In the genomic region with DNA sequence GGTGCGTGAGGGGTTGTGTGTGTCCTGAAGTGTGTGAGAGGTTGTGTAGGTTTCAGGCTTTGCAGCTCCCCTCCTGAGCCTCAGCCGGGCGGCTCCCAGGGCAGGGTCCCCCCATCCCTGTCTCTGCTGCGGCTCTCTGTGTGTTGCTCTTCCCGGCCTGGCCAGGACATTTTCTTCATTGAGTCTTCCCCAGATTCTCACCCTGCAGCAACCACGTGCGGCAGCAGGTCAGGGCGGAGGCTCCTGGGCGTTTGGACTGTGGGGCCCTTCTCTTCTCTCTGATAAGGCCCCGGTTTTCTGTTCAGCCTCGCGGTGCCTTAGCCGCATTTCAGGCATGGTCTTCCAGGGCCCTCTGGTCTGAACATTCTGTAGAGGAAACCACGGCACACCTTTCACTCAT, we compare ENCODE assay signal across 20 cellular contexts. TPM values are rescaled to one million over a fixed set of nuclear protein-coding genes. Genes with fewer than 3 reads are reported as not detected.
A peak's percentile ranks its signal among the peaks of the same experiment; 100 is the strongest.
DNase-seq lines count a peak whose midpoint lies in the region; FAIRE-seq and TF ChIP-seq lines count a peak whose summit lies in the region.
"Had no signal": no experiment of that assay in that cellular context is flagged by ENCODE, and none has a peak within 500 bp of the region (broad histone marks: within the 10 kb centered on the region; RNA-seq: fewer than 3 reads in every experiment).

No MANE protein-coding gene starts in this region.

- POLR2A ChIA-PET in Caco-2 (lab: Charles Lee) = no interaction called here

- peaks cover 18% of the 10 kb centered on the region for H3K4me1 ChIP-seq in Caco-2
- no peaks in the 10 kb centered on the region for H3K4me1 ChIP-seq in neuronal stem cell (ENCODE audit: control insufficient read depth in 2 of 2, insufficient read depth in 1 of 2, low read depth in 1 of 2, low read length in 2 of 2)

- H3K4me3 Mint-ChIP-seq in Caco-2 (ENCODE audit: unreplicated experiment) (no peak overlapping the region), immature natural killer cell (no peak overlapping the region)
- H3K4me3 Mint-ChIP-seq: CD4-positive, alpha-beta memory T cell had no signal

- H3K23ac ChIP-seq in neuronal stem cell (ENCODE audit: low read depth, low read length, poor library complexity) = no peak overlapping the region

- H3K9me3 Mint-ChIP-seq in Caco-2 (ENCODE audit: unreplicated experiment) (no peaks in the 10 kb centered on the region), immature natural killer cell (no peaks in the 10 kb centered on the region)
- H3K9me3 Mint-ChIP-seq: CD4-positive, alpha-beta memory T cell had no signal

- no peak overlapping the region for H4K91ac ChIP-seq in neuronal stem cell (ENCODE audit: low read depth, low read length, poor library complexity)

- no peaks in the 10 kb centered on the region for H3K9me3 ChIP-seq in Caco-2
- no peaks in the 10 kb centered on the region for H3K9me3 ChIP-seq in neuronal stem cell (replicated peaks in 1 of 2; ENCODE audit: control insufficient read depth in 2 of 2, insufficient read depth in 1 of 2, low read depth in 1 of 2, low read length in 2 of 2)

- H3K4ac ChIP-seq in neuronal stem cell (ENCODE audit: low read length) = no peak overlapping the region

- H3K4me2 ChIP-seq in neuronal stem cell (ENCODE audit: insufficient read depth, low read length, poor library complexity, severe bottlenecking) = no peak overlapping the region

- H3K14ac ChIP-seq in neuronal stem cell (ENCODE audit: low read length) = no peak overlapping the region

- in situ Hi-C loops in brain microvascular endothelial cell (cut with HindIII; ENCODE audit: low pct_ligation_motif_present, low sequenced_read_pairs) = no loop called here

- no peak overlapping the region for H4K8ac ChIP-seq in neuronal stem cell (ENCODE audit: low read depth, low read length)

- H2BK120ac ChIP-seq in neuronal stem cell (ENCODE audit: low read depth, low read length) = no peak overlapping the region

- H3K4me3 ChIP-seq in Caco-2 (ENCODE audit: low read depth, low read length) (no peak overlapping the region), coronary artery (no peak overlapping the region), neuronal stem cell (ENCODE audit: low read length in 2 of 2) (no peak overlapping the region), brain microvascular endothelial cell (ENCODE audit: low read depth, low read length) (no peak overlapping the region)

- H3K36me3 Mint-ChIP-seq in Caco-2 (ENCODE audit: insufficient read depth, unreplicated experiment) = no peaks in the 10 kb centered on the region
- H3K36me3 Mint-ChIP-seq in immature natural killer cell = peaks cover 0 to 3% (median 0%) of the 10 kb centered on the region in 3 donors
- H3K36me3 Mint-ChIP-seq: CD4-positive, alpha-beta memory T cell had no signal

- CTCF ChIA-PET in Caco-2 (lab: Charles Lee) = interaction anchor here (1.0 kb wide), 2 partner anchors 14 to 18 kb away, joined by 3 to 7 read pairs; no protein-coding TSS in a partner anchor

- no peak overlapping the region for H2AFZ ChIP-seq in neuronal stem cell (ENCODE audit: low read length)

- BruUV-seq in Caco-2 (replicated peaks; lab: Mats Ljungman, UMichigan) = no TSS peak

- H3K27me3 ChIP-seq in Caco-2 (replicated peaks; ENCODE audit: control insufficient read depth, insufficient read depth, low read length) (no peaks in the 10 kb centered on the region), neuronal stem cell (ENCODE audit: control insufficient read depth in 3 of 3, insufficient read depth in 3 of 3, low read depth in 1 of 3, low read length in 3 of 3) (no peaks in the 10 kb centered on the region), brain microvascular endothelial cell (replicated peaks) (peaks cover 7% of the 10 kb centered on the region)

- H3K4me1 Mint-ChIP-seq in Caco-2 (ENCODE audit: low read depth, unreplicated experiment) = no peaks in the 10 kb centered on the region
- no peaks in the 10 kb centered on the region for H3K4me1 Mint-ChIP-seq in immature natural killer cell

- no peak for TF ChIP-seq POLR2A in GM12892 (IDR thresholded peaks at IDR 0.05; ENCODE audit: low read depth, low read length)

- intact Hi-C loops in Caco-2 (cut with micrococcal nuclease; ENCODE audit: unreplicated experiment) = no loop called here

- WGBS in neuronal stem cell (ENCODE audit: extremely low coverage in 2 of 2, insufficient read length in 2 of 2, insufficient replicate concordance in 1 of 2), 2 donors = no CpG with 5 or more reads among the region's 14 CpGs

- peak; percentile 29 to 58 for DNase-seq in Caco-2
- DNase-seq in HUDEP-2 (lab: John Stamatoyannopoulos, UW; ENCODE audit: unreplicated experiment in 76 of 76) = peak in 46 of 76 experiments; percentile 10 to 69 (median 34)
- peak; percentile 26 for DNase-seq in coronary artery (ENCODE audit: low spot score)
- DNase-seq in neuronal stem cell (ENCODE audit: low spot score) = no peak
- no peak for DNase-seq in immature natural killer cell
- DNase-seq in cortex of kidney (lab: John Stamatoyannopoulos, UW) = no peak
- no peak for DNase-seq in brain microvascular endothelial cell
- no peak for DNase-seq in GM12892 (ENCODE audit: insufficient read length)
- DNase-seq: C1 segment of cervical spinal cord; CD4-positive, alpha-beta memory T cell; COR-L47; DMS153; DND-41; GOT3; H7; HCEC 1CT had no signal

- no peak overlapping the region for H2BK15ac ChIP-seq in neuronal stem cell (ENCODE audit: low read length)

- H3K27me3 Mint-ChIP-seq in Caco-2 (ENCODE audit: insufficient read depth, unreplicated experiment) = no peaks in the 10 kb centered on the region
- peaks cover 0 to 8% (median 2%) of the 10 kb centered on the region in 3 donors for H3K27me3 Mint-ChIP-seq in immature natural killer cell (ENCODE audit: low read depth in 3 of 3)

- TF ChIP-seq CTCF in Caco-2 (IDR thresholded peaks at IDR 0.05; ENCODE audit: insufficient read depth in 1 of 2, low read depth in 1 of 2, low read length in 1 of 2, severe bottlenecking in 1 of 2, unreplicated experiment in 1 of 2) = no peak
- no peak for TF ChIP-seq CTCF in coronary artery (IDR thresholded peaks at IDR 0.05)
- no peak for TF ChIP-seq CTCF in brain microvascular endothelial cell (IDR thresholded peaks at IDR 0.05; ENCODE audit: low read depth, low read length, missing control alignments)

- no peak overlapping the region for H2AK5ac ChIP-seq in neuronal stem cell (ENCODE audit: low read depth, low read length)

- peak overlapping the region; percentile 19 for H2BK5ac ChIP-seq in neuronal stem cell (ENCODE audit: low read length)

- no peak overlapping the region for H3K9ac ChIP-seq in neuronal stem cell (ENCODE audit: low read depth, low read length, poor library complexity)

- H3K36me3 ChIP-seq in Caco-2 (ENCODE audit: control insufficient read depth, insufficient read depth, low read length) (no peaks in the 10 kb centered on the region), neuronal stem cell (replicated peaks in 1 of 2; ENCODE audit: control insufficient read depth in 2 of 2, insufficient read depth in 2 of 2, low read length in 2 of 2) (no peaks in the 10 kb centered on the region), brain microvascular endothelial cell (replicated peaks) (no peaks in the 10 kb centered on the region)

- H3K18ac ChIP-seq in neuronal stem cell (ENCODE audit: low read length) = no peak overlapping the region

- no peak overlapping the region for H3K27ac ChIP-seq in coronary artery
- no peak overlapping the region for H3K27ac ChIP-seq in neuronal stem cell (replicated peaks; ENCODE audit: low read length)
- H3K27ac ChIP-seq in brain microvascular endothelial cell = no peak overlapping the region

- no peak overlapping the region for H3K27ac Mint-ChIP-seq in Caco-2 (ENCODE audit: unreplicated experiment)
- no peak overlapping the region for H3K27ac Mint-ChIP-seq in immature natural killer cell
- H3K27ac Mint-ChIP-seq: CD4-positive, alpha-beta memory T cell had no signal

- H3K79me1 ChIP-seq in neuronal stem cell (ENCODE audit: low read depth, low read length) = peaks cover 2% of the 10 kb centered on the region

- no peak for FAIRE-seq in GM12892 (lab: Jason Lieb, UNC)
- FAIRE-seq: G401.6, GM19239 had no signal

- no peak overlapping the region for H2BK12ac ChIP-seq in neuronal stem cell (ENCODE audit: low read length)

RNA-seq across cellular contexts. Expression of a gene that starts 1.8 kb away (rescaled TPM):
- total RNA-seq in Caco-2 (2022) = 0.19 TPM in 1 of 2 replicates, not detected in the other
- 2.7 TPM for polyA plus RNA-seq in neuronal stem cell (2013, experiment 1 of 2)
- polyA plus RNA-seq in neuronal stem cell (2013, experiment 2 of 2) = 2.6 TPM
- under 1 TPM in 2 of 3 donors, not detected in 1; 0.31 to 0.75 TPM for polyA plus RNA-seq in immature natural killer cell
- 0.42 TPM for polyA plus RNA-seq in GM12892 (2012; ENCODE audit: missing spikeins)
- total RNA-seq: A172, H7 had no signal
- polyA plus RNA-seq: BJ had no signal

RNA-seq across cellular contexts. Expression of a gene that starts 25.1 kb away (rescaled TPM):
- 54.5 and 61.2 TPM in 2 replicates for total RNA-seq in Caco-2 (2022)
- polyA plus RNA-seq in neuronal stem cell (2013, experiment 1 of 2) = 70.4 TPM
- 72.3 TPM for polyA plus RNA-seq in neuronal stem cell (2013, experiment 2 of 2)
- 10 to 100 TPM; 40.2 to 56.2 (median 46.8) TPM for polyA plus RNA-seq in immature natural killer cell
- 31.0 TPM for polyA plus RNA-seq in GM12892 (2012; ENCODE audit: missing spikeins)

Comparison
In these comparisons a context has a peak if more than half of its experiments do, and no peak if none do; other contexts are left out.
1. DNase-seq: peak in Caco-2 (2 of 2), HUDEP-2 (46 of 76) and coronary artery (single experiment); none in neuronal stem cell (single experiment), immature natural killer cell (0 of 3), cortex of kidney (single experiment), brain microvascular endothelial cell (single experiment) and GM12892 (single experiment).